ENCODE assay signal across 9 cellular contexts in genomic region chr12:18861287-18861858, GRCh38.
DNase-seq lines count a peak whose midpoint lies in the region; ATAC-seq and TF ChIP-seq lines count a peak whose summit lies in the region.
"Had no signal": no experiment of that assay in that cellular context is flagged by ENCODE, and none has a peak within 500 bp of the region (broad histone marks: within the 10 kb centered on the region; RNA-seq: fewer than 3 reads in every experiment).

No MANE protein-coding gene starts in this region.

- H3K4me3 ChIP-seq in AG09309 (ENCODE audit: control insufficient read depth, low read depth, low read length) (no peak overlapping the region), hepatocyte (no peak overlapping the region), suprapubic skin (no peak overlapping the region)
- H3K4me3 ChIP-seq: SJSA1 had no signal

- no peaks in the 10 kb centered on the region for H3K9me3 Mint-ChIP-seq in activated naive CD4-positive, alpha-beta T cell treated with anti-CD3 and anti-CD28 coated beads, Interleukin-2, amount 10 ng/mL, durations not matched to agents 7 days and 5 days

- H3K4me2 ChIP-seq in hepatocyte: no peak overlapping the region

- WGBS in hepatocyte (ENCODE audit: low lambda C conversion rate, missing lambda C conversion rate): 78% methylated on average over 3 of the region's 3 CpGs
- 74% methylated on average over 3 of the region's 3 CpGs for WGBS in suprapubic skin

- ATAC-seq in HG03135 (IDR thresholded peaks at IDR 0.05; ENCODE audit: unreplicated experiment): no peak

- no peaks in the 10 kb centered on the region for H3K4me1 Mint-ChIP-seq in activated naive CD4-positive, alpha-beta T cell treated with anti-CD3 and anti-CD28 coated beads, Interleukin-2, amount 10 ng/mL, durations not matched to agents 7 days and 5 days

- peak; percentile 40 for TF ChIP-seq CTCF in AG09309 (IDR thresholded peaks at IDR 0.05; ENCODE audit: control insufficient read depth, insufficient read depth, low read depth, low read length, missing control alignments)
- peak; percentile 51 for TF ChIP-seq CTCF in hepatocyte (IDR thresholded peaks at IDR 0.05; ENCODE audit: poor library complexity)
- TF ChIP-seq CTCF in suprapubic skin (IDR thresholded peaks at IDR 0.05): peak in 1 of 2 donors; percentile 17

- no peak overlapping the region for H3K27ac Mint-ChIP-seq in activated naive CD4-positive, alpha-beta T cell treated with anti-CD3 and anti-CD28 coated beads, Interleukin-2, amount 10 ng/mL, durations not matched to agents 7 days and 5 days

- CTCF ChIA-PET in activated naive CD4-positive, alpha-beta T cell treated with anti-CD3 and anti-CD28 coated beads, Interleukin-2, amount 10 ng/mL, durations not matched to agents 7 days and 5 days (lab: Charles Lee): no interaction called here

- H3K79me2 ChIP-seq in hepatocyte: no peaks in the 10 kb centered on the region

- H3K36me3 ChIP-seq in hepatocyte (replicated peaks; ENCODE audit: insufficient read depth, low read depth) (no peaks in the 10 kb centered on the region), suprapubic skin (no peaks in the 10 kb centered on the region)
- H3K36me3 ChIP-seq: SJSA1 had no signal

- TF ChIP-seq EP300 in suprapubic skin (IDR thresholded peaks at IDR 0.05): no peak

- DNase-seq in AG09309 (ENCODE audit: low read depth) (no peak), HCEC 1CT (peak; percentile 31), SK-MEL-5 (ENCODE audit: low read depth, low spot score) (peak; percentile 66), hepatocyte (ENCODE audit: low spot score) (peak; percentile 21), NCI-H187 treated with DMSO at 0.1 percent for 48 hours (lab: John Stamatoyannopoulos, UW) (no peak), suprapubic skin (ENCODE audit: low spot score in 2 of 2) (no peak)
- no peak for DNase-seq in activated naive CD4-positive, alpha-beta T cell treated with anti-CD3 and anti-CD28 coated beads, Interleukin-2, amount 10 ng/mL, durations not matched to agents 7 days and 5 days

- no peaks in the 10 kb centered on the region for H3K4me1 ChIP-seq in hepatocyte (ENCODE audit: insufficient read depth)
- H3K4me1 ChIP-seq in suprapubic skin: no peaks in the 10 kb centered on the region

- H3K4me3 Mint-ChIP-seq in activated naive CD4-positive, alpha-beta T cell treated with anti-CD3 and anti-CD28 coated beads, Interleukin-2, amount 10 ng/mL, durations not matched to agents 7 days and 5 days: no peak overlapping the region

- H3K36me3 Mint-ChIP-seq in activated naive CD4-positive, alpha-beta T cell treated with anti-CD3 and anti-CD28 coated beads, Interleukin-2, amount 10 ng/mL, durations not matched to agents 7 days and 5 days: no peaks in the 10 kb centered on the region

- TF ChIP-seq POLR2A in suprapubic skin (IDR thresholded peaks at IDR 0.05): no peak

- no peaks in the 10 kb centered on the region for H3K27me3 ChIP-seq in hepatocyte
- H3K27me3 ChIP-seq in suprapubic skin: no peaks in the 10 kb centered on the region
- H3K27me3 ChIP-seq: SJSA1 had no signal

- no peak overlapping the region for H2AFZ ChIP-seq in hepatocyte

- in situ Hi-C loops in SK-MEL-5 (cut with HindIII; ENCODE audit: low pct_unique_long_range_greater_than_20kb, low sequenced_read_pairs): no loop called here

- H3K9me3 ChIP-seq in hepatocyte (ENCODE audit: low read depth) (no peaks in the 10 kb centered on the region), suprapubic skin (no peaks in the 10 kb centered on the region)
- H3K9me3 ChIP-seq: SJSA1 had no signal

- H3K27me3 Mint-ChIP-seq in activated naive CD4-positive, alpha-beta T cell treated with anti-CD3 and anti-CD28 coated beads, Interleukin-2, amount 10 ng/mL, durations not matched to agents 7 days and 5 days: no peaks in the 10 kb centered on the region

- H3K27ac ChIP-seq in hepatocyte (no peak overlapping the region), suprapubic skin (no peak overlapping the region)
- H3K27ac ChIP-seq: SJSA1 had no signal

- no peaks in the 10 kb centered on the region for H4K20me1 ChIP-seq in hepatocyte (ENCODE audit: insufficient read depth, poor library complexity, severe bottlenecking)

- no peaks in the 10 kb centered on the region for H3K9me2 ChIP-seq in hepatocyte (replicated peaks; ENCODE audit: insufficient read depth)

Comparison
In these comparisons a context has a peak if more than half of its experiments do, and no peak if none do; other contexts are left out.
1. DNase-seq: peak in HCEC 1CT (single experiment), SK-MEL-5 (single experiment) and hepatocyte (single experiment); none in AG09309 (single experiment), NCI-H187 treated with DMSO at 0.1 percent for 48 hours (single experiment), suprapubic skin (0 of 2) and activated naive CD4-positive, alpha-beta T cell treated with anti-CD3 and anti-CD28 coated beads, Interleukin-2, amount 10 ng/mL, durations not matched to agents 7 days and 5 days (single experiment).